ENCODE assay signal across 8 cellular contexts in genomic region chr22:50146440-50147228, GRCh38.
A peak's percentile ranks its signal among the peaks of the same experiment; 100 is the strongest.
DNase-seq lines count a peak whose midpoint lies in the region; ATAC-seq, FAIRE-seq and TF ChIP-seq lines count a peak whose summit lies in the region.

No MANE protein-coding gene starts in this region.

- H3K27me3 Mint-ChIP-seq in activated T-cell treated with anti-CD3 and anti-CD28 coated beads, Interleukin-2, amount 50 U/mL, for 24 hours = peaks cover 9% of the 10 kb centered on the region

- DNase-seq in NCI-H526 treated with DMSO at 0.1 percent for 48 hours (lab: John Stamatoyannopoulos, UW) (peak; percentile 24), choroid plexus epithelial cell (ENCODE audit: low read depth) (peak; percentile 88), medulla oblongata (ENCODE audit: extremely low spot score) (peak; percentile 83), NCI-H128 (lab: John Stamatoyannopoulos, UW; ENCODE audit: unreplicated experiment) (no peak)
- no peak for DNase-seq in central memory CD4-positive, alpha-beta T cell
- DNase-seq in activated T-cell treated with anti-CD3 and anti-CD28 coated beads, Interleukin-2, amount 50 U/mL, for 24 hours = no peak

- no peak overlapping the region for H3K4me3 Mint-ChIP-seq in activated T-cell treated with anti-CD3 and anti-CD28 coated beads, Interleukin-2, amount 50 U/mL, for 24 hours

- no peaks in the 10 kb centered on the region for H3K36me3 Mint-ChIP-seq in activated T-cell treated with anti-CD3 and anti-CD28 coated beads, Interleukin-2, amount 50 U/mL, for 24 hours (ENCODE audit: low read depth)

- H3K27ac Mint-ChIP-seq in activated T-cell treated with anti-CD3 and anti-CD28 coated beads, Interleukin-2, amount 50 U/mL, for 24 hours = no peak overlapping the region

- no peaks in the 10 kb centered on the region for H3K9me3 Mint-ChIP-seq in activated T-cell treated with anti-CD3 and anti-CD28 coated beads, Interleukin-2, amount 50 U/mL, for 24 hours

- TF ChIP-seq CTCF in choroid plexus epithelial cell (conservative IDR thresholded peaks at IDR 0.05; ENCODE audit: low read depth, low read length) = peak; percentile 98

- H3K4me3 ChIP-seq in choroid plexus epithelial cell (ENCODE audit: low read depth, low read length) = no peak overlapping the region

- no peak for ATAC-seq in HG02973 (IDR thresholded peaks at IDR 0.05; ENCODE audit: unreplicated experiment)

- FAIRE-seq in G401.6 (lab: Jason Lieb, UNC) = peak; percentile 80

- H3K4me1 Mint-ChIP-seq in activated T-cell treated with anti-CD3 and anti-CD28 coated beads, Interleukin-2, amount 50 U/mL, for 24 hours (ENCODE audit: low read depth) = peaks cover 3% of the 10 kb centered on the region

Comparison
In these comparisons a context has a peak if more than half of its experiments do, and no peak if none do; other contexts are left out.
1. DNase-seq: peak in NCI-H526 treated with DMSO at 0.1 percent for 48 hours (single experiment), choroid plexus epithelial cell (single experiment) and medulla oblongata (single experiment); none in central memory CD4-positive, alpha-beta T cell (single experiment), NCI-H128 (single experiment) and activated T-cell treated with anti-CD3 and anti-CD28 coated beads, Interleukin-2, amount 50 U/mL, for 24 hours (single experiment).